ENCODE assay signal across 8 cellular contexts in genomic region chr2:240136671-240137292, GRCh38. TPM values are rescaled to one million over a fixed set of nuclear protein-coding genes. Genes with fewer than 3 reads are reported as not detected.
DNase-seq lines count a peak whose midpoint lies in the region; ATAC-seq and TF ChIP-seq lines count a peak whose summit lies in the region.

No MANE protein-coding gene starts in this region.

- no peak for TF ChIP-seq CTCF in GM20000 (IDR thresholded peaks at IDR 0.05; ENCODE audit: extremely low read depth, missing control alignments)
- no peak for TF ChIP-seq CTCF in NB4 (IDR thresholded peaks at IDR 0.05; ENCODE audit: low read depth, low read length)
- no peak for TF ChIP-seq CTCF in transverse colon (IDR thresholded peaks at IDR 0.05)

- peaks cover 7% of the 10 kb centered on the region; the same call in 1 of the 2 replicates for H3K27me3 ChIP-seq in ACC112 (ENCODE audit: insufficient read depth, low read length)
- no peaks in the 10 kb centered on the region for H3K27me3 ChIP-seq in transverse colon

- H2AFZ ChIP-seq in ACC112 (ENCODE audit: low read length, unreplicated experiment) = peak overlapping the region; percentile 85

- ATAC-seq in central memory CD8-positive, alpha-beta T cell (replicated peaks; ENCODE audit: extremely low read depth, poor library complexity, severe bottlenecking) = peak; percentile 30

- in situ Hi-C loops in transverse colon (cut with MboI; ENCODE audit: low pct_ligation_motif_present in 1 of 4, low pct_unique_long_range_greater_than_20kb in 1 of 4, low sequenced_read_pairs in 3 of 4) = loop anchor here in 1 of 4 donors (10.0 kb wide), 1 partner anchor 72 kb away; no protein-coding TSS in a partner anchor

- 32 to 67% methylated on average over 11 to 36 of the region's 36 CpGs for WGBS in transverse colon (ENCODE audit: low coverage in 1 of 2), 2 donors

- no peak for TF ChIP-seq POLR2A in NB4 (IDR thresholded peaks at IDR 0.05; ENCODE audit: extremely low read depth, insufficient read length)
- TF ChIP-seq POLR2A in transverse colon (IDR thresholded peaks at IDR 0.05) = no peak

- no peaks in the 10 kb centered on the region for H3K9me3 Mint-ChIP-seq in central memory CD8-positive, alpha-beta T cell

- peaks cover 26% of the 10 kb centered on the region for H3K4me1 Mint-ChIP-seq in central memory CD8-positive, alpha-beta T cell

- H3K4me1 ChIP-seq in ACC112 (ENCODE audit: control insufficient read depth, insufficient read depth, low read length, unreplicated experiment) (peaks cover 7% of the 10 kb centered on the region), transverse colon (peaks cover 7 to 22% (median 12%) of the 10 kb centered on the region in 4 donors)

- peak; percentile 62 for DNase-seq in GM20000 (ENCODE audit: low spot score)
- no peak for DNase-seq in NB4 (ENCODE audit: low read depth)
- DNase-seq in central memory CD8-positive, alpha-beta T cell (ENCODE audit: low spot score in 2 of 2) = no peak
- peak; percentile 47 for DNase-seq in mesenteric fat pad (ENCODE audit: low spot score)
- peak; percentile 25 for DNase-seq in transverse colon
- DNase-seq in cortex of kidney (lab: John Stamatoyannopoulos, UW) = no peak
- DNase-seq in NCI-H2081 treated with DMSO at 0.1 percent for 48 hours (lab: John Stamatoyannopoulos, UW) = no peak

- peak overlapping the region; percentile 97 for H3K4me3 ChIP-seq in ACC112 (ENCODE audit: low read depth, low read length)
- peak overlapping the region; percentile 59 for H3K4me3 ChIP-seq in NB4 (ENCODE audit: low read depth, low read length)
- H3K4me3 ChIP-seq in transverse colon = peak overlapping the region; percentile 69 to 100 (median 84)

- intact Hi-C loops in transverse colon (cut with DNase I; ENCODE audit: low total_unique reads) = no loop called here

- peak overlapping the region; percentile 93 for H3K27ac Mint-ChIP-seq in central memory CD8-positive, alpha-beta T cell (ENCODE audit: low read depth)

- H3K9me3 ChIP-seq in transverse colon = no peaks in the 10 kb centered on the region

- no peak for TF ChIP-seq EP300 in transverse colon (IDR thresholded peaks at IDR 0.05; ENCODE audit: low read depth)

- H3K27ac ChIP-seq in ACC112 (ENCODE audit: low read depth, low read length) (no peak overlapping the region), transverse colon (peak overlapping the region; percentile 69 to 84 (median 74))

- peak overlapping the region; percentile 92 for H3K4me3 Mint-ChIP-seq in central memory CD8-positive, alpha-beta T cell

- peaks cover 12% of the 10 kb centered on the region for H3K36me3 Mint-ChIP-seq in central memory CD8-positive, alpha-beta T cell (ENCODE audit: insufficient read depth)

- H3K36me3 ChIP-seq in ACC112 (ENCODE audit: insufficient read depth, low read length) (peaks cover 9% of the 10 kb centered on the region), transverse colon (no peaks in the 10 kb centered on the region)

- peaks cover 26% of the 10 kb centered on the region for H3K79me2 ChIP-seq in ACC112 (ENCODE audit: control insufficient read depth, insufficient read depth, low read length, unreplicated experiment)

- peaks cover 6% of the 10 kb centered on the region for H3K27me3 Mint-ChIP-seq in central memory CD8-positive, alpha-beta T cell

RNA-seq across cellular contexts. Expression of gene COPS9, which starts 0.7 kb away (rescaled TPM):
- 118 TPM for total RNA-seq in mesenteric fat pad
- total RNA-seq in transverse colon = 100 to 1,000 TPM in 1 of 4 donors, 10 to 100 TPM in 3; 13.1 to 124 (median 72.1) TPM

RNA-seq across cellular contexts. Expression of gene OTOS, which starts 3.7 kb away (rescaled TPM):
- total RNA-seq in mesenteric fat pad = not detected
- total RNA-seq in transverse colon = not detected

Comparison
In these comparisons a context has a peak if more than half of its experiments do, and no peak if none do; other contexts are left out.
1. DNase-seq: peak in GM20000 (single experiment), mesenteric fat pad (single experiment) and transverse colon (single experiment); none in NB4 (single experiment), central memory CD8-positive, alpha-beta T cell (0 of 2), cortex of kidney (single experiment) and NCI-H2081 treated with DMSO at 0.1 percent for 48 hours (single experiment).
2. Peak in every context shown above with its lines, with median percentiles within 50 percentile points of each other: H3K4me3 ChIP-seq.